ENCODE assay signal across 15 cellular contexts in genomic region chr20:8798505-8798904, GRCh38.
DNase-seq lines count a peak whose midpoint lies in the region; ATAC-seq, FAIRE-seq and TF ChIP-seq lines count a peak whose summit lies in the region.
"Had no signal": no experiment of that assay in that cellular context is flagged by ENCODE, and none has a peak within 500 bp of the region (broad histone marks: within the 10 kb centered on the region; RNA-seq: fewer than 3 reads in every experiment).

No MANE protein-coding gene starts in this region.

- no peak overlapping the region for H3K4me3 ChIP-seq in fibroblast of villous mesenchyme (ENCODE audit: low read depth, low read length)
- no peak overlapping the region for H3K4me3 ChIP-seq in pancreas
- H3K4me3 ChIP-seq: dorsolateral prefrontal cortex, psoas muscle, tibial nerve had no signal

- no peaks in the 10 kb centered on the region for H3K4me1 ChIP-seq in pancreas
- H3K4me1 ChIP-seq: psoas muscle had no signal

- no peaks in the 10 kb centered on the region for H3K9me3 Mint-ChIP-seq in HFFc6

- TF ChIP-seq CTCF in HFFc6 (IDR thresholded peaks at IDR 0.05) (no peak), fibroblast of villous mesenchyme (IDR thresholded peaks at IDR 0.05; ENCODE audit: insufficient read depth, low read depth, low read length) (no peak), pancreas (IDR thresholded peaks at IDR 0.05) (no peak)

- H3K27me3 ChIP-seq in pancreas, result no peaks in the 10 kb centered on the region
- H3K27me3 ChIP-seq: dorsolateral prefrontal cortex, tibial nerve had no signal

- H3K27me3 Mint-ChIP-seq in HFFc6 (ENCODE audit: insufficient read depth), result no peaks in the 10 kb centered on the region; the same call in 1 of the 2 replicates

- H3K4me1 Mint-ChIP-seq in HFFc6 (ENCODE audit: low read depth), result no peaks in the 10 kb centered on the region; the same call in 1 of the 2 replicates

- no peaks in the 10 kb centered on the region for H3K36me3 ChIP-seq in pancreas
- H3K36me3 ChIP-seq: tibial nerve had no signal

- no peak overlapping the region for H3K4me3 Mint-ChIP-seq in HFFc6

- FAIRE-seq in pancreas (lab: Jason Lieb, UNC), result no peak

- intact Hi-C loops in pancreas (cut with DNase I), result no loop called here

- ATAC-seq in pancreas, result peak in 3 of 4 donors; percentile 25 to 69 (median 27)
- ATAC-seq in GM21447 (IDR thresholded peaks at IDR 0.05; ENCODE audit: unreplicated experiment), result no peak
- ATAC-seq in HG02981 (IDR thresholded peaks at IDR 0.05; ENCODE audit: unreplicated experiment), result no peak

- no peaks in the 10 kb centered on the region for H3K9me3 ChIP-seq in pancreas
- H3K9me3 ChIP-seq: psoas muscle, SK-N-SH, tibial nerve had no signal

- no peak overlapping the region for H3K27ac Mint-ChIP-seq in HFFc6

- DNase-seq in HFFc6, result peak; percentile 26
- peak; percentile 75 for DNase-seq in OCI-M1 (lab: John Stamatoyannopoulos, UW)
- DNase-seq in fibroblast of villous mesenchyme (ENCODE audit: low read depth), result peak; percentile 21
- DNase-seq in pancreas, result no peak
- no peak for DNase-seq in NCI-H1436 (lab: John Stamatoyannopoulos, UW)
- DNase-seq in NAMALWA (ENCODE audit: low spot score), result no peak
- DNase-seq: DND-41; dorsolateral prefrontal cortex; psoas muscle; SK-N-SH; stimulated activated CD4-positive, alpha-beta T cell treated with anti-CD3 and anti-CD28 coated beads, Interleukin-2, amount 100 ng/mL, for 48 hours had no signal

- H3K27ac ChIP-seq in pancreas, result no peak overlapping the region
- H3K27ac ChIP-seq: dorsolateral prefrontal cortex, psoas muscle, tibial nerve, VCaP had no signal

- H3K36me3 Mint-ChIP-seq in HFFc6 (ENCODE audit: low read depth), result peaks cover 8% of the 10 kb centered on the region

Comparison
In these comparisons a context has a peak if more than half of its experiments do, and no peak if none do; other contexts are left out.
1. DNase-seq: peak in HFFc6 (single experiment), OCI-M1 (single experiment) and fibroblast of villous mesenchyme (single experiment); none in pancreas (0 of 6), NCI-H1436 (single experiment) and NAMALWA (single experiment).
2. ATAC-seq: peak in pancreas (3 of 4); none in GM21447 (single experiment) and HG02981 (single experiment).